In the genomic region with DNA sequence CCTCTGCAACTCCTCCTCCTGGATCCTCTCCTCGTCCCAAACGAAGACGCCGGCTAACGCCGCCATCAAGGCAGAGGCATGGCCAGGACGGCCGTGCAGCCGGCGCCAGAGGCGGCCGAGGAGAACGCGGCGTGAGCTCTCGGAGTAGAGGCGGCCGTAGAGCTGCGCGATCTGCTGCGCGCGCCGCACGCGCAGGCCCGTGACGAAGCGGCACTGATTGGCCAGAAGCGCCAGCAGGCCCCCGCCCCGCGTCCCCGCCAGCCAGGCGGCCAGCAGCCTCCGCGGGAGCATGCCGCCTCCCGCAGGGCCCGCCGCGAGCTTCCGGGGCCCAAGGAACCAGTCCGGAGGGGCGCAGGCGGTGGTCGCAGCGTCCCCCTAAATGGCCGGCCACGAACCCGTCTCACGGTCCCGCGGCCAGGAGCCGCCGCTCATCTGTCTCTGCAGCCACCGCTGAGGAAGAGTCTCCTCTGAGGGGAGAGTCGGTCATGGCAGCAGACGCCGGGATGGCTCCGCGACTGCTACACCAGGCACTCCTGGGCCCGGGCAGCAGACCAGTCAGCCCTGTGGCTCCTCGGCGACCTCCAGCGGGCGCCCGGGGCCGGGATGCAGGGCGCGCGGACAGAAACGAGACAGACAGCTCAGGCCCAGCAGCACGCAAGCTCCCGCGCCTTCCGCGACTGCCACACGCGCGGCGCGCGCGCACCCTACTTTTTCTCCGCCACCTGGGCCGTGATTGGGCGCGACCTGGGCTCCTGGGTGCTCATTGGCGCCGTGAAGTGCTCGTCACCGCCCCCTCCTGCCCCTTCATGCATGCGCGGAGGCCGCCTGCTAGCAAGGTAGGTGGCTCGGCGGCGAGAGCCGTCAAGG, we compare ENCODE assay signal across 8 cellular contexts. TPM values are rescaled to one million over a fixed set of nuclear protein-coding genes. Genes with fewer than 3 reads are reported as not detected.
A peak's percentile ranks its signal among the peaks of the same experiment; 100 is the strongest.
DNase-seq lines count a peak whose midpoint lies in the region; ATAC-seq and TF ChIP-seq lines count a peak whose summit lies in the region.

A gene with protein sequence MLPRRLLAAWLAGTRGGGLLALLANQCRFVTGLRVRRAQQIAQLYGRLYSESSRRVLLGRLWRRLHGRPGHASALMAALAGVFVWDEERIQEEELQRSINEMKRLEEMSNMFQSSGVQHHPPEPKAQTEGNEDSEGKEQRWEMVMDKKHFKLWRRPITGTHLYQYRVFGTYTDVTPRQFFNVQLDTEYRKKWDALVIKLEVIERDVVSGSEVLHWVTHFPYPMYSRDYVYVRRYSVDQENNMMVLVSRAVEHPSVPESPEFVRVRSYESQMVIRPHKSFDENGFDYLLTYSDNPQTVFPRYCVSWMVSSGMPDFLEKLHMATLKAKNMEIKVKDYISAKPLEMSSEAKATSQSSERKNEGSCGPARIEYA (minus strand): TSS at position 684 of the 867 bp plus-strand sequence. CDS start 393 bp downstream, at position 291.

- no peaks in the 10 kb centered on the region for H3K9me3 ChIP-seq in RWPE2 (ENCODE audit: severe bottlenecking)

- peaks cover 12% of the 10 kb centered on the region for H3K36me3 ChIP-seq in RWPE2 (ENCODE audit: low read depth)

- peak within 1 kb of the TSS; percentile 77 for H3K27ac ChIP-seq in RWPE2 (ENCODE audit: poor library complexity, severe bottlenecking)

- intact Hi-C loops in activated T-helper 2 cell treated with anti-CD3 and anti-CD28 coated beads, Interferon-gamma antibody, Interleukin-2, Interleukin-4, amounts not matched to agents 10 μg/mL and 5 μg/mL and 100 μg/mL, durations not matched to agents 14 hours and 24 hours and 36 hours (cut with micrococcal nuclease): loop anchor here (1.0 to 10.0 kb wide), 5 partner anchors 16 to 116 kb away; a partner anchor contains a TSS
- intact Hi-C loops in natural killer cell (cut with micrococcal nuclease): loop anchor here (1.0 to 2.0 kb wide), 2 partner anchors 58 to 63 kb away; a partner anchor contains a TSS

- H3K27me3 ChIP-seq in RWPE2 (ENCODE audit: insufficient read depth, poor library complexity, severe bottlenecking): no peaks in the 10 kb centered on the region

- H3K4me3 ChIP-seq in RWPE2 (ENCODE audit: severe bottlenecking): peak within 1 kb of the TSS; percentile 87
- peak within 1 kb of the TSS; percentile 91 for H3K4me3 ChIP-seq in fibroblast of mammary gland (ENCODE audit: control insufficient read depth, low read depth, low read length)

- H3K36me3 Mint-ChIP-seq in activated T-helper 2 cell treated with anti-CD3 and anti-CD28 coated beads, Interferon-gamma antibody, Interleukin-2, Interleukin-4, amounts not matched to agents 10 μg/mL and 5 μg/mL and 100 μg/mL, durations not matched to agents 14 hours and 24 hours and 36 hours (ENCODE audit: low read depth): peaks cover 36% of the 10 kb centered on the region
- no peaks in the 10 kb centered on the region for H3K36me3 Mint-ChIP-seq in natural killer cell

- DNase-seq in EL: peak; percentile 98
- DNase-seq in GOT3 (lab: John Stamatoyannopoulos, UW): peak; percentile 92
- peak; percentile 97 for DNase-seq in LoVo (ENCODE audit: low spot score)
- peak; percentile 97 for DNase-seq in RWPE2 (ENCODE audit: low spot score)
- DNase-seq in activated T-helper 2 cell treated with anti-CD3 and anti-CD28 coated beads, Interferon-gamma antibody, Interleukin-2, Interleukin-4, amounts not matched to agents 10 μg/mL and 5 μg/mL and 100 μg/mL, durations not matched to agents 14 hours and 24 hours and 36 hours (ENCODE audit: low spot score): peak; percentile 98
- peak; percentile 96 for DNase-seq in fibroblast of mammary gland (ENCODE audit: low read depth)
- DNase-seq in natural killer cell: peak; percentile 95
- DNase-seq in stimulated activated naive CD4-positive, alpha-beta T cell treated with Interleukin-2 at 50 U/mL for 16 hours (lab: John Stamatoyannopoulos, UW): peak; percentile 96

- H3K27me3 Mint-ChIP-seq in activated T-helper 2 cell treated with anti-CD3 and anti-CD28 coated beads, Interferon-gamma antibody, Interleukin-2, Interleukin-4, amounts not matched to agents 10 μg/mL and 5 μg/mL and 100 μg/mL, durations not matched to agents 14 hours and 24 hours and 36 hours (ENCODE audit: low read depth): no peaks in the 10 kb centered on the region
- H3K27me3 Mint-ChIP-seq in natural killer cell (ENCODE audit: low read depth in 2 of 2): no peaks in the 10 kb centered on the region

- H3K4me3 Mint-ChIP-seq in activated T-helper 2 cell treated with anti-CD3 and anti-CD28 coated beads, Interferon-gamma antibody, Interleukin-2, Interleukin-4, amounts not matched to agents 10 μg/mL and 5 μg/mL and 100 μg/mL, durations not matched to agents 14 hours and 24 hours and 36 hours (ENCODE audit: low read depth): peak within 1 kb of the TSS; percentile 97
- peak within 1 kb of the TSS; percentile 95 for H3K4me3 Mint-ChIP-seq in natural killer cell

- H3K4me1 ChIP-seq in RWPE2 (ENCODE audit: insufficient read depth, poor library complexity, severe bottlenecking): peaks cover 19% of the 10 kb centered on the region

- TF ChIP-seq CTCF in RWPE2 (IDR thresholded peaks at IDR 0.05; ENCODE audit: poor library complexity, severe bottlenecking) (peak; percentile 30), fibroblast of mammary gland (conservative IDR thresholded peaks at IDR 0.05; ENCODE audit: control insufficient read depth, insufficient read depth, low read depth, low read length) (no peak), natural killer cell (IDR thresholded peaks at IDR 0.05) (no peak)

- H3K9me3 Mint-ChIP-seq in activated T-helper 2 cell treated with anti-CD3 and anti-CD28 coated beads, Interferon-gamma antibody, Interleukin-2, Interleukin-4, amounts not matched to agents 10 μg/mL and 5 μg/mL and 100 μg/mL, durations not matched to agents 14 hours and 24 hours and 36 hours: no peaks in the 10 kb centered on the region
- H3K9me3 Mint-ChIP-seq in natural killer cell: no peaks in the 10 kb centered on the region

- peak within 1 kb of the TSS; percentile 87 for H3K27ac Mint-ChIP-seq in activated T-helper 2 cell treated with anti-CD3 and anti-CD28 coated beads, Interferon-gamma antibody, Interleukin-2, Interleukin-4, amounts not matched to agents 10 μg/mL and 5 μg/mL and 100 μg/mL, durations not matched to agents 14 hours and 24 hours and 36 hours
- peak within 1 kb of the TSS; percentile 88 to 97 for H3K27ac Mint-ChIP-seq in natural killer cell

- ATAC-seq in RWPE2 (ENCODE audit: low read depth): peak; percentile 90
- peak; percentile 82 to 94 (median 88) for ATAC-seq in natural killer cell

- peaks cover 45% of the 10 kb centered on the region for H3K4me1 Mint-ChIP-seq in activated T-helper 2 cell treated with anti-CD3 and anti-CD28 coated beads, Interferon-gamma antibody, Interleukin-2, Interleukin-4, amounts not matched to agents 10 μg/mL and 5 μg/mL and 100 μg/mL, durations not matched to agents 14 hours and 24 hours and 36 hours (ENCODE audit: low read depth)
- H3K4me1 Mint-ChIP-seq in natural killer cell: peaks cover 44 to 46% of the 10 kb centered on the region in 2 donors

RNA-seq across cellular contexts. Expression of the gene that starts here (rescaled TPM):
- total RNA-seq in activated T-helper 2 cell treated with anti-CD3 and anti-CD28 coated beads, Interferon-gamma antibody, Interleukin-2, Interleukin-4, amounts not matched to agents 10 μg/mL and 5 μg/mL and 100 μg/mL, durations not matched to agents 14 hours and 24 hours and 36 hours: 201 and 206 TPM in 2 replicates
- total RNA-seq in natural killer cell: 100 to 1,000 TPM in 1 of 3 donors, 10 to 100 TPM in 2; 62.6 to 106 (median 86.1) TPM

Comparison
In these comparisons a context has a peak if more than half of its experiments do, and no peak if none do; other contexts are left out.
1. Peak in every context shown above with its lines: DNase-seq, ATAC-seq, H3K4me3 ChIP-seq and H3K27ac ChIP-seq.